16 cellular contexts compared by ENCODE assay signal in genomic region chr12:29698756-29699155, GRCh38.
"Had no signal": no experiment of that assay in that cellular context is flagged by ENCODE, and none has a peak within 500 bp of the region (broad histone marks: within the 10 kb centered on the region; RNA-seq: fewer than 3 reads in every experiment).

No MANE protein-coding gene starts in this region.

- H3K4me3 Mint-ChIP-seq: activated CD4-positive, alpha-beta memory T cell treated with anti-CD3 and anti-CD28 coated beads, Interleukin-2, amount 10 ng/mL, durations not matched to agents 7 days and 5 days; activated T-cell treated with anti-CD3 and anti-CD28 coated beads, Interleukin-2, amount 50 U/mL, for 4 hours; central memory CD8-positive, alpha-beta T cell; T-helper 17 cell had no signal

- H3K36me3 Mint-ChIP-seq: activated naive CD4-positive, alpha-beta T cell treated with anti-CD3 and anti-CD28 coated beads, Interleukin-2, amount 50 U/mL, for 72 hours had no signal

- H3K27ac Mint-ChIP-seq: activated CD4-positive, alpha-beta memory T cell treated with anti-CD3 and anti-CD28 coated beads, Interleukin-2, amount 10 ng/mL, durations not matched to agents 7 days and 5 days; activated naive CD4-positive, alpha-beta T cell treated with anti-CD3 and anti-CD28 coated beads, Interleukin-2, amount 50 U/mL, for 72 hours; brain; T-helper 17 cell had no signal

- H3K9me3 Mint-ChIP-seq: activated CD4-positive, alpha-beta memory T cell treated with anti-CD3 and anti-CD28 coated beads, Interleukin-2, amount 10 ng/mL, durations not matched to agents 7 days and 5 days; activated T-cell treated with anti-CD3 and anti-CD28 coated beads, Interleukin-2, amount 50 U/mL, for 4 hours; brain; central memory CD8-positive, alpha-beta T cell had no signal

- H3K36me3 ChIP-seq: esophagus squamous epithelium, neutrophil had no signal

- H3K4me1 ChIP-seq: parathyroid adenoma had no signal

- H2AFZ ChIP-seq: parathyroid adenoma had no signal

- H3K4me1 Mint-ChIP-seq: activated CD4-positive, alpha-beta memory T cell treated with anti-CD3 and anti-CD28 coated beads, Interleukin-2, amount 10 ng/mL, durations not matched to agents 7 days and 5 days; central memory CD8-positive, alpha-beta T cell; T-helper 17 cell had no signal

- ATAC-seq: activated naive CD4-positive, alpha-beta T cell treated with anti-CD3 and anti-CD28 coated beads, Interleukin-2, amount 50 U/mL, for 72 hours; activated T-cell treated with anti-CD3 and anti-CD28 coated beads, Interleukin-2, amount 50 U/mL, for 4 hours; left colon; T-helper 17 cell had no signal

- H3K27ac ChIP-seq: coronary artery, esophagus squamous epithelium, neutrophil, parathyroid adenoma had no signal

- H3K9me3 ChIP-seq: esophagus squamous epithelium, neutrophil had no signal

- H3K27me3 Mint-ChIP-seq: activated CD4-positive, alpha-beta memory T cell treated with anti-CD3 and anti-CD28 coated beads, Interleukin-2, amount 10 ng/mL, durations not matched to agents 7 days and 5 days; brain; T-helper 17 cell had no signal

- DNase-seq: activated CD4-positive, alpha-beta memory T cell treated with anti-CD3 and anti-CD28 coated beads, Interleukin-2, amount 10 ng/mL, durations not matched to agents 7 days and 5 days; activated CD4-positive, alpha-beta T cell treated with anti-CD3 and anti-CD28 coated beads for 4 hours; activated effector memory CD4-positive, alpha-beta T cell treated with Interleukin-2 at 50 U/mL for 16 hours; activated T-cell treated with anti-CD3 and anti-CD28 coated beads, Interleukin-2, amount 50 U/mL, for 4 hours; amniotic stem cell; esophagus squamous epithelium; head of caudate nucleus; left colon; stimulated activated CD4-positive, alpha-beta T cell treated with anti-CD3 and anti-CD28 coated beads, Interleukin-2, amount 100 ng/mL, for 24 hours; T-helper 17 cell had no signal

- H3K9ac ChIP-seq: parathyroid adenoma had no signal

- H3K4me3 ChIP-seq: coronary artery, esophagus squamous epithelium had no signal

- H3K27me3 ChIP-seq: esophagus squamous epithelium had no signal
